ENCODE assay signal across 1 cellular context in the genomic region with DNA sequence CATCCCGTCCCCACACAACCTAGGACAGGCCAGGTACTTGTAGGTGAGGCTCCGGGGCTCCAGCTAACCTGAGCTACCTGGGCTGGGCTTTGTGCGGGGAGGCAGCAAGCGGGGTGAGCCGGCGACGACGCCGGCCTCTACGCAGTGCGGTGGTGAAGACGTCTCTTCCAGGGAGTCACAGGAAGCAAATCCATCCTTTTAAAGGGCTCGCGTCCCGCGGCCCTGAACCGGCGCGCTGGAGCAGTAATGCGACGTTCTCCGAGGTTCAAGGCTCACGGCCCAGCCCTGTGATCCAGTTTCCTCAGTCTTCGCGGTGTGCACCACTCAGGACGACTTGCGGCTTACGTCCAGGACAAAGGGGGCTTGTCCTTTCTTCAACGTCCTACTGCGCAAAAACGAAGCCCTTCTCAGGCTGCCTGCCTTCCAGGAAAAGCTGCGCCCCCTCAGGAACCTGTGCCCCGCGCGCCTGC.
TF ChIP-seq lines count a peak whose summit lies in the region.

No MANE protein-coding gene starts in this region.

TF ChIP-seq in K562, 482 proteins besides CTCF, POLR2A, EP300 and RAD21 (continued from another document):
- TF ChIP-seq, protein P1, sequence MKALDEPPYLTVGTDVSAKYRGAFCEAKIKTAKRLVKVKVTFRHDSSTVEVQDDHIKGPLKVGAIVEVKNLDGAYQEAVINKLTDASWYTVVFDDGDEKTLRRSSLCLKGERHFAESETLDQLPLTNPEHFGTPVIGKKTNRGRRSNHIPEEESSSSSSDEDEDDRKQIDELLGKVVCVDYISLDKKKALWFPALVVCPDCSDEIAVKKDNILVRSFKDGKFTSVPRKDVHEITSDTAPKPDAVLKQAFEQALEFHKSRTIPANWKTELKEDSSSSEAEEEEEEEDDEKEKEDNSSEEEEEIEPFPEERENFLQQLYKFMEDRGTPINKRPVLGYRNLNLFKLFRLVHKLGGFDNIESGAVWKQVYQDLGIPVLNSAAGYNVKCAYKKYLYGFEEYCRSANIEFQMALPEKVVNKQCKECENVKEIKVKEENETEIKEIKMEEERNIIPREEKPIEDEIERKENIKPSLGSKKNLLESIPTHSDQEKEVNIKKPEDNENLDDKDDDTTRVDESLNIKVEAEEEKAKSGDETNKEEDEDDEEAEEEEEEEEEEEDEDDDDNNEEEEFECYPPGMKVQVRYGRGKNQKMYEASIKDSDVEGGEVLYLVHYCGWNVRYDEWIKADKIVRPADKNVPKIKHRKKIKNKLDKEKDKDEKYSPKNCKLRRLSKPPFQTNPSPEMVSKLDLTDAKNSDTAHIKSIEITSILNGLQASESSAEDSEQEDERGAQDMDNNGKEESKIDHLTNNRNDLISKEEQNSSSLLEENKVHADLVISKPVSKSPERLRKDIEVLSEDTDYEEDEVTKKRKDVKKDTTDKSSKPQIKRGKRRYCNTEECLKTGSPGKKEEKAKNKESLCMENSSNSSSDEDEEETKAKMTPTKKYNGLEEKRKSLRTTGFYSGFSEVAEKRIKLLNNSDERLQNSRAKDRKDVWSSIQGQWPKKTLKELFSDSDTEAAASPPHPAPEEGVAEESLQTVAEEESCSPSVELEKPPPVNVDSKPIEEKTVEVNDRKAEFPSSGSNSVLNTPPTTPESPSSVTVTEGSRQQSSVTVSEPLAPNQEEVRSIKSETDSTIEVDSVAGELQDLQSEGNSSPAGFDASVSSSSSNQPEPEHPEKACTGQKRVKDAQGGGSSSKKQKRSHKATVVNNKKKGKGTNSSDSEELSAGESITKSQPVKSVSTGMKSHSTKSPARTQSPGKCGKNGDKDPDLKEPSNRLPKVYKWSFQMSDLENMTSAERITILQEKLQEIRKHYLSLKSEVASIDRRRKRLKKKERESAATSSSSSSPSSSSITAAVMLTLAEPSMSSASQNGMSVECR (CRISPR knock-in tag; IDR thresholded peaks at IDR 0.05) = 0 out of 2 replicates have a peak, but pooled peaks have one; percentile 28
- TF ChIP-seq HDAC3 (IDR thresholded peaks at IDR 0.05; ENCODE audit: borderline replicate concordance, partially characterized antibody) (no peak), BRCA1 (IDR thresholded peaks at IDR 0.05) (no peak), BRCA1 (CRISPR knock-in tag; IDR thresholded peaks at IDR 0.05) (no peak), ZNF239 (CRISPR knock-in tag; IDR thresholded peaks at IDR 0.05) (no peak), SMAD2 (IDR thresholded peaks at IDR 0.05; ENCODE audit: low read depth, low read length) (no peak), TCF7 (IDR thresholded peaks at IDR 0.05; ENCODE audit: borderline replicate concordance) (no peak), RBFOX2 (IDR thresholded peaks at IDR 0.05; ENCODE audit: low read depth, low read length) (peak; percentile 51), ZNF212 (CRISPR knock-in tag; IDR thresholded peaks at IDR 0.05) (no peak), NCOA6 (IDR thresholded peaks at IDR 0.05) (peak; percentile 54; the same call in 1 of the 2 replicates), STAT5B (CRISPR knock-in tag; IDR thresholded peaks at IDR 0.05) (no peak), MEF2D (tag; conservative IDR thresholded peaks at IDR 0.05; ENCODE audit: low read depth) (no peak), XRCC5 (IDR thresholded peaks at IDR 0.05; ENCODE audit: low read depth, low read length) (no peak), NR2C1 (IDR thresholded peaks at IDR 0.05) (no peak), NR2C1 (tag; IDR thresholded peaks at IDR 0.05) (no peak), KDM5B (IDR thresholded peaks at IDR 0.05; ENCODE audit: insufficient replicate concordance, low read depth, low read length) (peak; percentile 62), ZEB2 (IDR thresholded peaks at IDR 0.05) (no peak; the same call in 1 of the 2 replicates), MCM7 (IDR thresholded peaks at IDR 0.05) (no peak), DIDO1 (tag; IDR thresholded peaks at IDR 0.05; ENCODE audit: low read depth) (no peak), MYC (IDR thresholded peaks at IDR 0.05; ENCODE audit: low read depth, low read length) (no peak), MYC (CRISPR knock-in tag; IDR thresholded peaks at IDR 0.05; ENCODE audit: borderline replicate concordance, low read depth) (no peak), ZNF134 (CRISPR knock-in tag; conservative IDR thresholded peaks at IDR 0.05) (no peak)
- TF ChIP-seq, protein P2, sequence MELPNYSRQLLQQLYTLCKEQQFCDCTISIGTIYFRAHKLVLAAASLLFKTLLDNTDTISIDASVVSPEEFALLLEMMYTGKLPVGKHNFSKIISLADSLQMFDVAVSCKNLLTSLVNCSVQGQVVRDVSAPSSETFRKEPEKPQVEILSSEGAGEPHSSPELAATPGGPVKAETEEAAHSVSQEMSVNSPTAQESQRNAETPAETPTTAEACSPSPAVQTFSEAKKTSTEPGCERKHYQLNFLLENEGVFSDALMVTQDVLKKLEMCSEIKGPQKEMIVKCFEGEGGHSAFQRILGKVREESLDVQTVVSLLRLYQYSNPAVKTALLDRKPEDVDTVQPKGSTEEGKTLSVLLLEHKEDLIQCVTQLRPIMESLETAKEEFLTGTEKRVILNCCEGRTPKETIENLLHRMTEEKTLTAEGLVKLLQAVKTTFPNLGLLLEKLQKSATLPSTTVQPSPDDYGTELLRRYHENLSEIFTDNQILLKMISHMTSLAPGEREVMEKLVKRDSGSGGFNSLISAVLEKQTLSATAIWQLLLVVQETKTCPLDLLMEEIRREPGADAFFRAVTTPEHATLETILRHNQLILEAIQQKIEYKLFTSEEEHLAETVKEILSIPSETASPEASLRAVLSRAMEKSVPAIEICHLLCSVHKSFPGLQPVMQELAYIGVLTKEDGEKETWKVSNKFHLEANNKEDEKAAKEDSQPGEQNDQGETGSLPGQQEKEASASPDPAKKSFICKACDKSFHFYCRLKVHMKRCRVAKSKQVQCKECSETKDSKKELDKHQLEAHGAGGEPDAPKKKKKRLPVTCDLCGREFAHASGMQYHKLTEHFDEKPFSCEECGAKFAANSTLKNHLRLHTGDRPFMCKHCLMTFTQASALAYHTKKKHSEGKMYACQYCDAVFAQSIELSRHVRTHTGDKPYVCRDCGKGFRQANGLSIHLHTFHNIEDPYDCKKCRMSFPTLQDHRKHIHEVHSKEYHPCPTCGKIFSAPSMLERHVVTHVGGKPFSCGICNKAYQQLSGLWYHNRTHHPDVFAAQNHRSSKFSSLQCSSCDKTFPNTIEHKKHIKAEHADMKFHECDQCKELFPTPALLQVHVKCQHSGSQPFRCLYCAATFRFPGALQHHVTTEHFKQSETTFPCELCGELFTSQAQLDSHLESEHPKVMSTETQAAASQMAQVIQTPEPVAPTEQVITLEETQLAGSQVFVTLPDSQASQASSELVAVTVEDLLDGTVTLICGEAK (IDR thresholded peaks at IDR 0.05) = 0 out of 2 replicates have a peak, but pooled peaks have one; percentile 11
- TF ChIP-seq, protein P2 (CRISPR knock-in tag; IDR thresholded peaks at IDR 0.05) = no peak
- TF ChIP-seq, protein P3, sequence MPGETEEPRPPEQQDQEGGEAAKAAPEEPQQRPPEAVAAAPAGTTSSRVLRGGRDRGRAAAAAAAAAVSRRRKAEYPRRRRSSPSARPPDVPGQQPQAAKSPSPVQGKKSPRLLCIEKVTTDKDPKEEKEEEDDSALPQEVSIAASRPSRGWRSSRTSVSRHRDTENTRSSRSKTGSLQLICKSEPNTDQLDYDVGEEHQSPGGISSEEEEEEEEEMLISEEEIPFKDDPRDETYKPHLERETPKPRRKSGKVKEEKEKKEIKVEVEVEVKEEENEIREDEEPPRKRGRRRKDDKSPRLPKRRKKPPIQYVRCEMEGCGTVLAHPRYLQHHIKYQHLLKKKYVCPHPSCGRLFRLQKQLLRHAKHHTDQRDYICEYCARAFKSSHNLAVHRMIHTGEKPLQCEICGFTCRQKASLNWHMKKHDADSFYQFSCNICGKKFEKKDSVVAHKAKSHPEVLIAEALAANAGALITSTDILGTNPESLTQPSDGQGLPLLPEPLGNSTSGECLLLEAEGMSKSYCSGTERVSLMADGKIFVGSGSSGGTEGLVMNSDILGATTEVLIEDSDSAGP (CRISPR knock-in tag; IDR thresholded peaks at IDR 0.05) = peak; percentile 92
- TF ChIP-seq, protein P4, sequence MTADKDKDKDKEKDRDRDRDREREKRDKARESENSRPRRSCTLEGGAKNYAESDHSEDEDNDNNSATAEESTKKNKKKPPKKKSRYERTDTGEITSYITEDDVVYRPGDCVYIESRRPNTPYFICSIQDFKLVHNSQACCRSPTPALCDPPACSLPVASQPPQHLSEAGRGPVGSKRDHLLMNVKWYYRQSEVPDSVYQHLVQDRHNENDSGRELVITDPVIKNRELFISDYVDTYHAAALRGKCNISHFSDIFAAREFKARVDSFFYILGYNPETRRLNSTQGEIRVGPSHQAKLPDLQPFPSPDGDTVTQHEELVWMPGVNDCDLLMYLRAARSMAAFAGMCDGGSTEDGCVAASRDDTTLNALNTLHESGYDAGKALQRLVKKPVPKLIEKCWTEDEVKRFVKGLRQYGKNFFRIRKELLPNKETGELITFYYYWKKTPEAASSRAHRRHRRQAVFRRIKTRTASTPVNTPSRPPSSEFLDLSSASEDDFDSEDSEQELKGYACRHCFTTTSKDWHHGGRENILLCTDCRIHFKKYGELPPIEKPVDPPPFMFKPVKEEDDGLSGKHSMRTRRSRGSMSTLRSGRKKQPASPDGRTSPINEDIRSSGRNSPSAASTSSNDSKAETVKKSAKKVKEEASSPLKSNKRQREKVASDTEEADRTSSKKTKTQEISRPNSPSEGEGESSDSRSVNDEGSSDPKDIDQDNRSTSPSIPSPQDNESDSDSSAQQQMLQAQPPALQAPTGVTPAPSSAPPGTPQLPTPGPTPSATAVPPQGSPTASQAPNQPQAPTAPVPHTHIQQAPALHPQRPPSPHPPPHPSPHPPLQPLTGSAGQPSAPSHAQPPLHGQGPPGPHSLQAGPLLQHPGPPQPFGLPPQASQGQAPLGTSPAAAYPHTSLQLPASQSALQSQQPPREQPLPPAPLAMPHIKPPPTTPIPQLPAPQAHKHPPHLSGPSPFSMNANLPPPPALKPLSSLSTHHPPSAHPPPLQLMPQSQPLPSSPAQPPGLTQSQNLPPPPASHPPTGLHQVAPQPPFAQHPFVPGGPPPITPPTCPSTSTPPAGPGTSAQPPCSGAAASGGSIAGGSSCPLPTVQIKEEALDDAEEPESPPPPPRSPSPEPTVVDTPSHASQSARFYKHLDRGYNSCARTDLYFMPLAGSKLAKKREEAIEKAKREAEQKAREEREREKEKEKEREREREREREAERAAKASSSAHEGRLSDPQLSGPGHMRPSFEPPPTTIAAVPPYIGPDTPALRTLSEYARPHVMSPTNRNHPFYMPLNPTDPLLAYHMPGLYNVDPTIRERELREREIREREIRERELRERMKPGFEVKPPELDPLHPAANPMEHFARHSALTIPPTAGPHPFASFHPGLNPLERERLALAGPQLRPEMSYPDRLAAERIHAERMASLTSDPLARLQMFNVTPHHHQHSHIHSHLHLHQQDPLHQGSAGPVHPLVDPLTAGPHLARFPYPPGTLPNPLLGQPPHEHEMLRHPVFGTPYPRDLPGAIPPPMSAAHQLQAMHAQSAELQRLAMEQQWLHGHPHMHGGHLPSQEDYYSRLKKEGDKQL (CRISPR knock-in tag; IDR thresholded peaks at IDR 0.05; ENCODE audit: borderline replicate concordance) = no peak
TF ChIP-seq in K562: peak in this region for 18.
